31 cellular contexts compared by ENCODE assay signal in the genomic region with DNA sequence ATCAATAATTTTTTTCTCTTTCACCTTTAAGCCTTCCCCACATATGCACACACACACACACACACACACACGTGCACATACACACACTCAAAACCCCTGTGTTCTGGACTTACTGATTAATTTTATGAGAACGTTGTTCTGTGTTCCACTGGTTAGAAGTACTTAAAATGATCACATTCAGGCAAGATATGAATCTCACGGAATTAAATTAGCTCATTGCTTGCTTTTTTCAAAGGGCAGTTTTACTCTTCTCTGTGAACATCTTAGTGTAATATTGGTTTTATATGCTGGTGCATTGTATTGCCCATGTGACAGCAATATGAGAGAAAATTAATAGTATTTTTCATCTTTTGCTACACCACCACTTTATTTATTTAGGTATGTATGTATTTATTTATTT.
"Had no signal": no experiment of that assay in that cellular context is flagged by ENCODE, and none has a peak within 500 bp of the region (broad histone marks: within the 10 kb centered on the region; RNA-seq: fewer than 3 reads in every experiment).

No MANE protein-coding gene starts in this region.

- H3K4me3 ChIP-seq: adrenal gland, ascending aorta, body of pancreas, breast epithelium, cardiac muscle cell had no signal

- H3K27ac ChIP-seq: adrenal gland, ascending aorta, body of pancreas, brain microvascular endothelial cell, breast epithelium, cardiac muscle cell had no signal

- DNase-seq: activated effector memory CD4-positive, alpha-beta T cell treated with anti-CD3 and anti-CD28 coated beads, Interleukin-2, amount 50 U/mL, for 16 hours; activated effector memory CD4-positive, alpha-beta T cell treated with Interleukin-2 at 50 U/mL for 16 hours; activated gamma-delta T cell; activated gamma-delta T cell treated with Interleukin-2 at 50 U/mL for 16 hours; activated naive CD4-positive, alpha-beta T cell; activated naive CD4-positive, alpha-beta T cell treated with anti-CD3 and anti-CD28 coated beads for 36 hours; activated naive CD4-positive, alpha-beta T cell treated with anti-CD3 and anti-CD28 coated beads, Interleukin-2, amount 10 ng/mL, durations not matched to agents 7 days and 5 days; activated naive CD4-positive, alpha-beta T cell treated with anti-CD3 and anti-CD28 coated beads, Interleukin-2, amount 50 U/mL, for 16 hours; activated naive CD4-positive, alpha-beta T cell treated with Interleukin-2 at 50 U/mL for 16 hours; activated naive CD8-positive, alpha-beta T cell treated with anti-CD3 and anti-CD28 coated beads for 36 hours; activated naive CD8-positive, alpha-beta T cell treated with anti-CD3 and anti-CD28 coated beads, Interleukin-2, amount 10 ng/mL, durations not matched to agents 7 days and 5 days; activated naive CD8-positive, alpha-beta T cell treated with anti-CD3 and anti-CD28 coated beads, Interleukin-2, amount 50 U/mL, for 24 hours; activated T-cell treated with anti-CD3 and anti-CD28 coated beads, Interleukin-2, amount 50 U/mL, for 24 hours; activated T-cell treated with anti-CD3 and anti-CD28 coated beads, Interleukin-2, amount 50 U/mL, for 4 hours; activated T-cell treated with anti-CD3 and anti-CD28 coated beads, Interleukin-2, amount 50 U/mL, for 48 hours; activated T-cell treated with anti-CD3 and anti-CD28 coated beads, Interleukin-2, amount 50 U/mL, for 72 hours; adrenal gland; amniotic stem cell; amygdala; anterior cingulate cortex; aorta; body of pancreas; brain microvascular endothelial cell; caudate nucleus; central memory CD4-positive, alpha-beta T cell; cerebellar nuclear complex had no signal

- H3K36me3 ChIP-seq: adrenal gland, ascending aorta, brain microvascular endothelial cell, breast epithelium, cardiac muscle cell had no signal

- H3K9me3 ChIP-seq: adrenal gland, ascending aorta, body of pancreas, breast epithelium had no signal

- H3K27me3 ChIP-seq: adrenal gland, ascending aorta, body of pancreas, brain microvascular endothelial cell, breast epithelium, cardiac muscle cell had no signal

- H3K4me1 ChIP-seq: adrenal gland, ascending aorta, body of pancreas, breast epithelium had no signal

- ATAC-seq: activated naive CD4-positive, alpha-beta T cell treated with anti-CD3 and anti-CD28 coated beads, Interleukin-2, amount 50 U/mL, for 72 hours; activated naive CD8-positive, alpha-beta T cell treated with anti-CD3 and anti-CD28 coated beads, Interleukin-2, amount 50 U/mL, for 24 hours; activated T-cell treated with anti-CD3 and anti-CD28 coated beads, Interleukin-2, amount 50 U/mL, for 4 hours; activated T-cell treated with anti-CD3 and anti-CD28 coated beads, Interleukin-2, amount 50 U/mL, for 72 hours; activated T-helper 17 cell treated with anti-CD3 and anti-CD28 coated beads, Interleukin-2, amount 50 U/mL, for 72 hours; body of pancreas had no signal
